Comparison of ENCODE assay signal across 11 cellular contexts in genomic region chr4:15755781-15756180, GRCh38. TPM values are rescaled to one million over a fixed set of nuclear protein-coding genes. Genes with fewer than 3 reads are reported as not detected.
A peak's percentile ranks its signal among the peaks of the same experiment; 100 is the strongest.
DNase-seq lines count a peak whose midpoint lies in the region; ATAC-seq, FAIRE-seq and TF ChIP-seq lines count a peak whose summit lies in the region.
"Had no signal": no experiment of that assay in that cellular context is flagged by ENCODE, and none has a peak within 500 bp of the region (broad histone marks: within the 10 kb centered on the region; RNA-seq: fewer than 3 reads in every experiment).

No MANE protein-coding gene starts in this region.

- H3K9me3 Mint-ChIP-seq in CD4-positive, alpha-beta T cell: no peaks in the 10 kb centered on the region
- H3K9me3 Mint-ChIP-seq in activated T-helper 2 cell treated with anti-CD3 and anti-CD28 coated beads, Interferon-gamma antibody, Interleukin-2, Interleukin-4, amounts not matched to agents 10 μg/mL and 5 μg/mL and 100 μg/mL, durations not matched to agents 14 hours and 24 hours and 36 hours: peaks cover 13% of the 10 kb centered on the region

- DNase-seq in CD4-positive, alpha-beta T cell: no peak
- no peak for DNase-seq in activated T-helper 2 cell treated with anti-CD3 and anti-CD28 coated beads, Interferon-gamma antibody, Interleukin-2, Interleukin-4, amounts not matched to agents 10 μg/mL and 5 μg/mL and 100 μg/mL, durations not matched to agents 14 hours and 24 hours and 36 hours (ENCODE audit: low spot score)
- DNase-seq in HT-29 (ENCODE audit: low spot score): no peak
- DNase-seq in frontal cortex (ENCODE audit: low spot score in 2 of 2): no peak
- DNase-seq in kidney tubule cell (ENCODE audit: low spot score): no peak
- DNase-seq in NCI-H2196 (lab: John Stamatoyannopoulos, UW; ENCODE audit: unreplicated experiment): no peak
- DNase-seq: cortex of kidney, right cardiac atrium had no signal

- H3K4me1 Mint-ChIP-seq in CD4-positive, alpha-beta T cell (ENCODE audit: low read depth): peaks cover 60% of the 10 kb centered on the region
- peaks cover 50% of the 10 kb centered on the region for H3K4me1 Mint-ChIP-seq in activated T-helper 2 cell treated with anti-CD3 and anti-CD28 coated beads, Interferon-gamma antibody, Interleukin-2, Interleukin-4, amounts not matched to agents 10 μg/mL and 5 μg/mL and 100 μg/mL, durations not matched to agents 14 hours and 24 hours and 36 hours (ENCODE audit: low read depth)

- no peak for FAIRE-seq in frontal cortex (lab: Jason Lieb, UNC)
- FAIRE-seq: K562 had no signal

- intact Hi-C loops in CD4-positive, alpha-beta T cell (cut with DNase I, micrococcal nuclease): loop anchor here (1.0 to 10.0 kb wide), 8 partner anchors 11 to 753 kb away; partner anchors contain the start of genes CPEB2 (in 1 of the 2), FAM200B (in 1 of the 2) and FBXL5 (in 1 of the 2)
- intact Hi-C loops in activated T-helper 2 cell treated with anti-CD3 and anti-CD28 coated beads, Interferon-gamma antibody, Interleukin-2, Interleukin-4, amounts not matched to agents 10 μg/mL and 5 μg/mL and 100 μg/mL, durations not matched to agents 14 hours and 24 hours and 36 hours (cut with micrococcal nuclease): loop anchor here (1.0 to 10.0 kb wide), 11 partner anchors 11 to 753 kb away; partner anchors contain the start of genes CPEB2, FAM200B, FBXL5 and TAPT1

- POLR2A ChIA-PET in CD4-positive, alpha-beta T cell (lab: Charles Lee): interaction anchor here (0.7 to 3.9 kb wide), 11 partner anchors 9 to 106 kb away, joined by 3 to 82 read pairs (median 9); partner anchors contain the start of gene FAM200B

- H3K4me3 Mint-ChIP-seq in CD4-positive, alpha-beta T cell: peak overlapping the region; percentile 73
- peak overlapping the region; percentile 80 for H3K4me3 Mint-ChIP-seq in activated T-helper 2 cell treated with anti-CD3 and anti-CD28 coated beads, Interferon-gamma antibody, Interleukin-2, Interleukin-4, amounts not matched to agents 10 μg/mL and 5 μg/mL and 100 μg/mL, durations not matched to agents 14 hours and 24 hours and 36 hours (ENCODE audit: low read depth)

- no peaks in the 10 kb centered on the region for H3K27me3 Mint-ChIP-seq in CD4-positive, alpha-beta T cell
- H3K27me3 Mint-ChIP-seq in activated T-helper 2 cell treated with anti-CD3 and anti-CD28 coated beads, Interferon-gamma antibody, Interleukin-2, Interleukin-4, amounts not matched to agents 10 μg/mL and 5 μg/mL and 100 μg/mL, durations not matched to agents 14 hours and 24 hours and 36 hours (ENCODE audit: low read depth): no peaks in the 10 kb centered on the region

- no peak overlapping the region for H3K27ac ChIP-seq in CD4-positive, alpha-beta T cell (ENCODE audit: low read depth, low read length)

- no peaks in the 10 kb centered on the region for H3K9me3 ChIP-seq in CD4-positive, alpha-beta T cell (ENCODE audit: control insufficient read depth, low read length)

- no peaks in the 10 kb centered on the region for H3K36me3 Mint-ChIP-seq in CD4-positive, alpha-beta T cell (ENCODE audit: low read depth)
- H3K36me3 Mint-ChIP-seq in activated T-helper 2 cell treated with anti-CD3 and anti-CD28 coated beads, Interferon-gamma antibody, Interleukin-2, Interleukin-4, amounts not matched to agents 10 μg/mL and 5 μg/mL and 100 μg/mL, durations not matched to agents 14 hours and 24 hours and 36 hours (ENCODE audit: low read depth): peaks cover 8% of the 10 kb centered on the region

- CTCF ChIA-PET in CD4-positive, alpha-beta T cell (lab: Charles Lee): interaction anchor here (1.0 to 2.2 kb wide), 8 partner anchors 10 to 73 kb away, joined by 3 to 19 read pairs (median 6); no protein-coding TSS in a partner anchor

- H3K27ac Mint-ChIP-seq in CD4-positive, alpha-beta T cell: peak overlapping the region; percentile 86
- peak overlapping the region; percentile 96 for H3K27ac Mint-ChIP-seq in activated T-helper 2 cell treated with anti-CD3 and anti-CD28 coated beads, Interferon-gamma antibody, Interleukin-2, Interleukin-4, amounts not matched to agents 10 μg/mL and 5 μg/mL and 100 μg/mL, durations not matched to agents 14 hours and 24 hours and 36 hours

- H3K27me3 ChIP-seq in CD4-positive, alpha-beta T cell (ENCODE audit: control insufficient read depth, insufficient read depth, low read length): no peaks in the 10 kb centered on the region

- TF ChIP-seq CTCF in CD4-positive, alpha-beta T cell (IDR thresholded peaks at IDR 0.05): no peak

- peak; percentile 28 for ATAC-seq in CD4-positive, alpha-beta T cell (ENCODE audit: poor library complexity)
- ATAC-seq in GM19397 (IDR thresholded peaks at IDR 0.05; ENCODE audit: unreplicated experiment) (peak; percentile 10), HG03066 (IDR thresholded peaks at IDR 0.05; ENCODE audit: low read depth, unreplicated experiment) (peak; percentile 15)
- ATAC-seq: right cardiac atrium had no signal

RNA-seq across cellular contexts. Expression of gene CD38, which starts 22.3 kb away (rescaled TPM):
- total RNA-seq in CD4-positive, alpha-beta T cell: 1 to 10 TPM; 9.6 to 9.9 TPM
- 75.3 and 87.1 TPM in 2 replicates for total RNA-seq in activated T-helper 2 cell treated with anti-CD3 and anti-CD28 coated beads, Interferon-gamma antibody, Interleukin-2, Interleukin-4, amounts not matched to agents 10 μg/mL and 5 μg/mL and 100 μg/mL, durations not matched to agents 14 hours and 24 hours and 36 hours
- 0.05 TPM in 1 of 2 replicates, not detected in the other for total RNA-seq in HT-29 (2014; rRNA removed; shearing (Covaris generic))
- total RNA-seq in frontal cortex: 1.6 TPM

RNA-seq across cellular contexts. Expression of gene BST1, which starts 52.9 kb away (rescaled TPM):
- 1 to 10 TPM; 1.0 to 1.2 TPM for total RNA-seq in CD4-positive, alpha-beta T cell
- 0.50 and 1.8 TPM in 2 replicates for total RNA-seq in activated T-helper 2 cell treated with anti-CD3 and anti-CD28 coated beads, Interferon-gamma antibody, Interleukin-2, Interleukin-4, amounts not matched to agents 10 μg/mL and 5 μg/mL and 100 μg/mL, durations not matched to agents 14 hours and 24 hours and 36 hours
- total RNA-seq in HT-29 (2014; rRNA removed; shearing (Covaris generic)): not detected in 2 replicates
- 4.5 TPM for total RNA-seq in frontal cortex
- total RNA-seq: K562 had no signal
